ENCODE assay signal across 9 cellular contexts in genomic region chr15:74958908-74959642, GRCh38. TPM values are rescaled to one million over a fixed set of nuclear protein-coding genes. Genes with fewer than 3 reads are reported as not detected.
DNase-seq lines count a peak whose midpoint lies in the region; ATAC-seq, FAIRE-seq and TF ChIP-seq lines count a peak whose summit lies in the region.
"Had no signal": no experiment of that assay in that cellular context is flagged by ENCODE, and none has a peak within 500 bp of the region (broad histone marks: within the 10 kb centered on the region; RNA-seq: fewer than 3 reads in every experiment).

No MANE protein-coding gene starts in this region.

- intact Hi-C loops in CD8-positive, alpha-beta T cell (cut with DNase I, micrococcal nuclease), result loop anchor here in 1 of 2 experiments (10.0 kb wide), 1 partner anchor 886 kb away; the partner anchor contains the start of gene UBE2Q2
- intact Hi-C loops in pancreas (cut with DNase I), result loop anchor here in 2 of 3 donors (10.0 kb wide), 2 partner anchors 246 to 324 kb away; partner anchors contain the start of gene C15orf39 (in 1 of the 2)

- H3K4me1 ChIP-seq in CD8-positive, alpha-beta T cell (ENCODE audit: insufficient read depth, low read length), result peaks cover 26% of the 10 kb centered on the region
- H3K4me1 ChIP-seq in NT2/D1 (ENCODE audit: insufficient read depth, insufficient read length) (peaks cover 12% of the 10 kb centered on the region), pancreas (peaks cover 5 to 16% (median 12%) of the 10 kb centered on the region in 3 donors), MM.1S (ENCODE audit: low read length) (peaks cover 20% of the 10 kb centered on the region)

- ATAC-seq in CD8-positive, alpha-beta T cell, result no peak
- ATAC-seq in pancreas, result no peak

- FAIRE-seq in pancreas (lab: Jason Lieb, UNC) (no peak), GM19239 (lab: Jason Lieb, UNC) (no peak)
- FAIRE-seq: TTC549 had no signal

- H3K36me3 Mint-ChIP-seq in CD8-positive, alpha-beta T cell, result no peaks in the 10 kb centered on the region

- H3K9ac ChIP-seq in NT2/D1 (ENCODE audit: insufficient read length, low read depth), result peak overlapping the region; percentile 87
- H3K9ac ChIP-seq in MM.1S (ENCODE audit: low read length), result no peak overlapping the region

- H3F3A ChIP-seq in MM.1S (ENCODE audit: insufficient read depth, low read length), result peaks cover 5% of the 10 kb centered on the region; the same call in 1 of the 2 replicates

- POLR2A ChIA-PET in CD8-positive, alpha-beta T cell (lab: Charles Lee), result no interaction called here

- H3K9me2 ChIP-seq in MM.1S (replicated peaks; ENCODE audit: insufficient read depth, low read length), result no peaks in the 10 kb centered on the region

- peaks cover 25% of the 10 kb centered on the region for H3K27me3 Mint-ChIP-seq in CD8-positive, alpha-beta T cell (ENCODE audit: low read depth)

- H3K9me3 ChIP-seq in CD8-positive, alpha-beta T cell (ENCODE audit: low read length), result no peaks in the 10 kb centered on the region
- H3K9me3 ChIP-seq in NT2/D1 (ENCODE audit: insufficient read depth, low read length) (no peaks in the 10 kb centered on the region), pancreas (no peaks in the 10 kb centered on the region), MM.1S (replicated peaks; ENCODE audit: insufficient read depth, low read length) (no peaks in the 10 kb centered on the region)

- peaks cover 17% of the 10 kb centered on the region for H3K79me2 ChIP-seq in MM.1S (ENCODE audit: low read length)

- TF ChIP-seq CTCF in CD8-positive, alpha-beta T cell (IDR thresholded peaks at IDR 0.05), result no peak
- TF ChIP-seq CTCF in fibroblast of mammary gland (conservative IDR thresholded peaks at IDR 0.05; ENCODE audit: control insufficient read depth, insufficient read depth, low read depth, low read length), result no peak
- no peak for TF ChIP-seq CTCF in pancreas (IDR thresholded peaks at IDR 0.05)
- TF ChIP-seq CTCF in MM.1S (IDR thresholded peaks at IDR 0.05; ENCODE audit: low read length), result no peak

- DNase-seq in CD8-positive, alpha-beta T cell, result no peak
- peak; percentile 32 for DNase-seq in NT2/D1 (ENCODE audit: low read depth, low spot score)
- DNase-seq in fibroblast of mammary gland (ENCODE audit: low read depth), result no peak
- DNase-seq in pancreas, result peak in 3 of 6 donors; percentile 21 to 61 (median 22)
- no peak for DNase-seq in MM.1S
- no peak for DNase-seq in GM19239 (ENCODE audit: insufficient read length, low spot score)
- no peak for DNase-seq in substantia nigra (lab: John Stamatoyannopoulos, UW)
- no peak for DNase-seq in GOT3 (lab: John Stamatoyannopoulos, UW)

- no peaks in the 10 kb centered on the region for H4K20me1 ChIP-seq in MM.1S (ENCODE audit: insufficient read depth, low read length)

- no peaks in the 10 kb centered on the region for H3K9me3 Mint-ChIP-seq in CD8-positive, alpha-beta T cell

- H3K4me2 ChIP-seq in MM.1S (ENCODE audit: low read depth, low read length), result no peak overlapping the region

- H3K27me3 ChIP-seq in CD8-positive, alpha-beta T cell (ENCODE audit: insufficient read depth, low read length), result peaks cover 17% of the 10 kb centered on the region
- peaks cover 55% of the 10 kb centered on the region for H3K27me3 ChIP-seq in NT2/D1 (ENCODE audit: insufficient read depth, insufficient read length)
- no peaks in the 10 kb centered on the region for H3K27me3 ChIP-seq in pancreas
- H3K27me3 ChIP-seq in MM.1S (replicated peaks; ENCODE audit: insufficient read depth, low read length), result no peaks in the 10 kb centered on the region

- no peak overlapping the region for H3K27ac ChIP-seq in CD8-positive, alpha-beta T cell (ENCODE audit: low read depth, low read length)
- peak overlapping the region in 2 of 4 donors; percentile 87 to 91 for H3K27ac ChIP-seq in pancreas
- H3K27ac ChIP-seq in MM.1S (ENCODE audit: low read length), result no peak overlapping the region
- no peak overlapping the region for H3K27ac ChIP-seq in substantia nigra (ENCODE audit: low read depth, low read length, poor library complexity, severe bottlenecking)

- no peak overlapping the region for H2AFZ ChIP-seq in MM.1S (ENCODE audit: low read length)

- no peak overlapping the region for H3K4me3 ChIP-seq in CD8-positive, alpha-beta T cell (ENCODE audit: low read depth, low read length)
- H3K4me3 ChIP-seq in NT2/D1 (ENCODE audit: insufficient read length, low read depth) (peak overlapping the region; percentile 82), fibroblast of mammary gland (ENCODE audit: control insufficient read depth, low read depth, low read length) (peak overlapping the region; percentile 53), pancreas (peak overlapping the region; percentile 59 to 80 (median 70)), MM.1S (ENCODE audit: low read length) (no peak overlapping the region)

- CTCF ChIA-PET in CD8-positive, alpha-beta T cell (lab: Charles Lee), result interaction anchor here (1.8 to 3.7 kb wide), 2 partner anchors 9 to 188 kb away, joined by 5 to 18 read pairs; no protein-coding TSS in a partner anchor

- no peak overlapping the region for H3K27ac Mint-ChIP-seq in CD8-positive, alpha-beta T cell

- H3K4me3 Mint-ChIP-seq in CD8-positive, alpha-beta T cell, result peak overlapping the region; percentile 45

- peaks cover 28% of the 10 kb centered on the region for H3K4me1 Mint-ChIP-seq in CD8-positive, alpha-beta T cell (ENCODE audit: low read depth)

- WGBS in pancreas, 2 donors, result 17 to 27% methylated on average over 51 of the region's 51 CpGs

- H3K36me3 ChIP-seq in CD8-positive, alpha-beta T cell (ENCODE audit: insufficient read depth, low read length), result no peaks in the 10 kb centered on the region
- H3K36me3 ChIP-seq in NT2/D1 (ENCODE audit: insufficient read depth, insufficient read length, low read length) (no peaks in the 10 kb centered on the region), pancreas (no peaks in the 10 kb centered on the region), MM.1S (replicated peaks; ENCODE audit: insufficient read depth, low read length) (no peaks in the 10 kb centered on the region)

RNA-seq across cellular contexts. Expression of gene RPP25, which starts 2.5 kb away (rescaled TPM):
- total RNA-seq in CD8-positive, alpha-beta T cell, result under 1 TPM; 0.22 to 0.28 TPM
- 1 to 10 TPM; 3.0 to 6.7 (median 4.0) TPM for total RNA-seq in pancreas
- polyA plus RNA-seq in pancreas, result 1 to 10 TPM; 5.0 to 6.7 TPM

RNA-seq across cellular contexts. Expression of gene COX5A, which starts 21.2 kb away (rescaled TPM):
- 10 to 100 TPM; 40.0 to 42.6 TPM for total RNA-seq in CD8-positive, alpha-beta T cell
- 100 to 1,000 TPM in 2 of 6 donors, 10 to 100 TPM in 4; 76.4 to 127 (median 80.5) TPM for total RNA-seq in pancreas
- polyA plus RNA-seq in pancreas, result 100 to 1,000 TPM; 103 to 107 TPM

RNA-seq across cellular contexts. Expression of gene SCAMP5, which starts 36.3 kb away (rescaled TPM):
- total RNA-seq in CD8-positive, alpha-beta T cell, result under 1 TPM; 0.71 to 0.72 TPM
- 10 to 100 TPM; 27.7 to 59.2 (median 38.8) TPM for total RNA-seq in pancreas
- polyA plus RNA-seq in pancreas, result 10 to 100 TPM; 24.5 to 54.0 TPM

RNA-seq across cellular contexts. Expression of gene FAM219B, which starts 52.4 kb away (rescaled TPM):
- 10 to 100 TPM; 18.6 to 22.1 TPM for total RNA-seq in CD8-positive, alpha-beta T cell
- total RNA-seq in pancreas, result 10 to 100 TPM; 18.2 to 33.8 (median 21.2) TPM
- 10 to 100 TPM; 19.3 to 27.6 TPM for polyA plus RNA-seq in pancreas

Comparison
In these comparisons a context has a peak if more than half of its experiments do, and no peak if none do; other contexts are left out.
1. H3K4me3 ChIP-seq: peak in NT2/D1 (single experiment), fibroblast of mammary gland (single experiment) and pancreas (4 of 4); none in CD8-positive, alpha-beta T cell (single experiment) and MM.1S (single experiment).
2. RNA of gene SCAMP5, which starts 36.3 kb away (total RNA-seq): 27.7 to 59.2 TPM in pancreas; 0.71 to 0.72 TPM in CD8-positive, alpha-beta T cell; every median in the first group is over 10 times any median in the second.